7 cellular contexts compared by ENCODE assay signal in genomic region chr21:5137006-5137405, GRCh38.
DNase-seq lines count a peak whose midpoint lies in the region; ATAC-seq and TF ChIP-seq lines count a peak whose summit lies in the region.
"Not testable (repeated sequence)": the region's sequence is repeated elsewhere in the genome, so short reads cannot be mapped to it uniquely, and the experiment has no call there.

No MANE protein-coding gene starts in this region.

- not testable (repeated sequence) for H3K27me3 ChIP-seq in colonic mucosa, sigmoid colon

- TF ChIP-seq EP300 in sigmoid colon (IDR thresholded peaks at IDR 0.05): not testable (repeated sequence)

- not testable (repeated sequence) for H3K4me3 ChIP-seq in colonic mucosa, sigmoid colon

- not testable (repeated sequence) for TF ChIP-seq POLR2A in sigmoid colon (IDR thresholded peaks at IDR 0.05)

- intact Hi-C loops in colonic mucosa (cut with DNase I); left cardiac atrium (cut with DNase I); posterior vena cava (cut with DNase I); sigmoid colon (cut with DNase I): not testable (repeated sequence)

- TF ChIP-seq CTCF in colonic mucosa (IDR thresholded peaks at IDR 0.05); sigmoid colon (IDR thresholded peaks at IDR 0.05): not testable (repeated sequence)

- H3K9ac ChIP-seq in colonic mucosa (ENCODE audit: low read depth in 2 of 2, low read length in 2 of 2): not testable (repeated sequence)

- not testable (repeated sequence) for H3K4me1 ChIP-seq in colonic mucosa, sigmoid colon

- 98% methylated on average over 17 to 18 of the region's 18 CpGs for WGBS in sigmoid colon, 2 donors

- not testable (repeated sequence) for H3K36me3 ChIP-seq in colonic mucosa, sigmoid colon

- H3K9me3 ChIP-seq in colonic mucosa, sigmoid colon: not testable (repeated sequence)

- not testable (repeated sequence) for ATAC-seq in left cardiac atrium, left lobe of liver

- not testable (repeated sequence) for H3K27ac ChIP-seq in colonic mucosa, sigmoid colon

- DNase-seq in activated effector memory CD4-positive, alpha-beta T cell treated with anti-CD3 and anti-CD28 coated beads, Interleukin-2, amount 50 U/mL, for 16 hours: peak; percentile 37
- peak; percentile 6 for DNase-seq in colonic mucosa
- DNase-seq in left cardiac atrium: peak; percentile 15
- DNase-seq in left lobe of liver (ENCODE audit: low spot score): peak; percentile 4
- peak; percentile 41 for DNase-seq in mesenteric fat pad (ENCODE audit: low spot score)
- DNase-seq in posterior vena cava (ENCODE audit: low spot score): peak; percentile 44
- DNase-seq in sigmoid colon: peak; percentile 18
